In the genomic region with DNA sequence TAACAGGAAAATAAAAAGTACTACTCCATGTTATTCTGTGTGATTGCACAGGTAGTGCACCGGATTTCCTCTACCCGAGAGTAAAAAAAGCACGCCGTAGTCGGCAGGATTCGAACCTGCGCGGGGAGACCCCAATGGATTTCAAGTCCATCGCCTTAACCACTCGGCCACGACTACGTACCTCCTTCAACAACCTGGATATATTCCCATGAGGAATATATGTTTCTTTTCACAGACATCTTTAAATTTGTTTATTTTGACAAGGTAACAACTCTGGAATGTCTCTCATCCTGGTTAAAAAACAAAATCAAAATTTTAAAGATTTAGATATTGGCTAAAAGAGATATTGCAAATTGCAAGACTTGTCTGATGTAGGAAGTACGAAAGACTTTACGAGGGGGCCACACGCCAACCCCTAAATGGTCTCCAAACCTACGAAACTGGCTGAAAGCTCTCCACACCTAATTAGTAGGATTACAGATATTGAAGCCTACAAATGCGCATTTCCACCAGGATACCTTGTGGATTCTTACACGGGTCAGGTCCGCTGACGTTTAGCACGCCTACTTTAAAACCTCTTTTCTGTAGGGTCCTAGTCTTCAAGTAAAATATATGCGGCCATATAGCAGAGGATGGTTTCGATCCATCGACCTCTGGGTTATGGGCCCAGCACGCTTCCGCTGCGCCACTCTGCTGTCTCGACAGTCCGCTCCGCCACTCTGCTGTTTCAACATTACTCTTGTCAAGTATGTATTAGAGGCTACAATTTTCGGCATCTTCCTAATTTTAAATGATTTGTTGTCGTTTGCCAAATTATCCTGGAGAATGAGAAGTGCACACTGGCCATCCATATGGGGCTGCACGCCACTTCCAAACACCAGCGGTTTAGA, we compare ENCODE assay signal across 8 cellular contexts. TPM values are rescaled to one million over a fixed set of nuclear protein-coding genes. Genes with fewer than 3 reads are reported as not detected.
DNase-seq lines count a peak whose midpoint lies in the region; ATAC-seq and TF ChIP-seq lines count a peak whose summit lies in the region.

No MANE protein-coding gene starts in this region.

- H3K79me2 ChIP-seq in Karpas-422 (ENCODE audit: low read length), result no peaks in the 10 kb centered on the region

- peak overlapping the region; percentile 81 for H3K4me2 ChIP-seq in Karpas-422 (ENCODE audit: low read depth, low read length, poor library complexity, severe bottlenecking)
- peak overlapping the region; percentile 68 for H3K4me2 ChIP-seq in neuronal stem cell (ENCODE audit: insufficient read depth, low read length, poor library complexity, severe bottlenecking)

- no peaks in the 10 kb centered on the region for H3K36me3 ChIP-seq in Karpas-422 (ENCODE audit: insufficient read depth, low read length)
- H3K36me3 ChIP-seq in neuronal stem cell (replicated peaks in 1 of 2; ENCODE audit: control insufficient read depth in 2 of 2, insufficient read depth in 2 of 2, low read length in 2 of 2), result no peaks in the 10 kb centered on the region
- no peaks in the 10 kb centered on the region for H3K36me3 ChIP-seq in subcutaneous abdominal adipose tissue (ENCODE audit: control insufficient read depth in 5 of 5, insufficient read depth in 5 of 5, low read length in 5 of 5)

- H3K9me3 ChIP-seq in Karpas-422 (ENCODE audit: low read length) (no peaks in the 10 kb centered on the region), neuronal stem cell (replicated peaks in 1 of 2; ENCODE audit: control insufficient read depth in 2 of 2, insufficient read depth in 1 of 2, low read depth in 1 of 2, low read length in 2 of 2) (no peaks in the 10 kb centered on the region), subcutaneous abdominal adipose tissue (ENCODE audit: control insufficient read depth in 5 of 5, low read length in 5 of 5) (no peaks in the 10 kb centered on the region)

- no peak overlapping the region for H2BK15ac ChIP-seq in neuronal stem cell (ENCODE audit: low read length)

- H3K14ac ChIP-seq in neuronal stem cell (ENCODE audit: low read length), result no peak overlapping the region

- H3K4ac ChIP-seq in neuronal stem cell (ENCODE audit: low read length), result no peak overlapping the region

- no peaks in the 10 kb centered on the region for H4K20me1 ChIP-seq in Karpas-422 (ENCODE audit: insufficient read depth, low read depth, low read length)

- no peak for TF ChIP-seq CTCF in fibroblast of villous mesenchyme (IDR thresholded peaks at IDR 0.05; ENCODE audit: insufficient read depth, low read depth, low read length)

- H3K4me1 ChIP-seq in Karpas-422 (ENCODE audit: low read length) (peaks cover 26% of the 10 kb centered on the region), neuronal stem cell (ENCODE audit: control insufficient read depth in 2 of 2, insufficient read depth in 1 of 2, low read depth in 1 of 2, low read length in 2 of 2) (no peaks in the 10 kb centered on the region), subcutaneous abdominal adipose tissue (ENCODE audit: control insufficient read depth in 5 of 5, insufficient read depth in 5 of 5, low read length in 5 of 5) (peaks cover 0 to 20% (median 18%) of the 10 kb centered on the region in 5 donors)

- H3K4me3 ChIP-seq in Karpas-422 (ENCODE audit: low read length), result peak overlapping the region; percentile 62
- H3K4me3 ChIP-seq in fibroblast of villous mesenchyme (ENCODE audit: low read depth, low read length), result peak overlapping the region; percentile 64
- peak overlapping the region; percentile 52 to 82 for H3K4me3 ChIP-seq in neuronal stem cell (ENCODE audit: low read length in 2 of 2)
- peak overlapping the region; percentile 66 to 79 (median 70) for H3K4me3 ChIP-seq in subcutaneous abdominal adipose tissue (ENCODE audit: low read depth in 1 of 5, low read length in 5 of 5)

- no peak overlapping the region for H2BK12ac ChIP-seq in neuronal stem cell (ENCODE audit: low read length)

- H2BK5ac ChIP-seq in neuronal stem cell (ENCODE audit: low read length), result no peak overlapping the region

- H2AFZ ChIP-seq in Karpas-422 (ENCODE audit: low read length) (peak overlapping the region; percentile 80), neuronal stem cell (ENCODE audit: low read length) (peak overlapping the region; percentile 67)

- H4K8ac ChIP-seq in neuronal stem cell (ENCODE audit: low read depth, low read length), result no peak overlapping the region

- no peak overlapping the region for H2AK5ac ChIP-seq in neuronal stem cell (ENCODE audit: low read depth, low read length)

- H3K27me3 ChIP-seq in Karpas-422 (ENCODE audit: low read length), result no peaks in the 10 kb centered on the region
- H3K27me3 ChIP-seq in neuronal stem cell (ENCODE audit: control insufficient read depth in 3 of 3, insufficient read depth in 3 of 3, low read depth in 1 of 3, low read length in 3 of 3), result peaks cover 0 to 3% (median 0%) of the 10 kb centered on the region in 3 experiments
- H3K27me3 ChIP-seq in subcutaneous abdominal adipose tissue (ENCODE audit: control insufficient read depth in 5 of 5, insufficient read depth in 4 of 5, low read length in 5 of 5), result no peaks in the 10 kb centered on the region

- H3K79me1 ChIP-seq in neuronal stem cell (ENCODE audit: low read depth, low read length), result no peaks in the 10 kb centered on the region

- in situ Hi-C loops in ACHN (cut with HindIII; ENCODE audit: low pct_ligation_motif_present, low pct_unique_long_range_greater_than_20kb, low sequenced_read_pairs), result no loop called here

- no peak overlapping the region for H3K23ac ChIP-seq in neuronal stem cell (ENCODE audit: low read depth, low read length, poor library complexity)

- no peaks in the 10 kb centered on the region for H3K9me2 ChIP-seq in Karpas-422 (replicated peaks; ENCODE audit: insufficient read depth, low read length)

- H3K9ac ChIP-seq in Karpas-422 (ENCODE audit: low read length) (peak overlapping the region; percentile 51), neuronal stem cell (ENCODE audit: low read depth, low read length, poor library complexity) (no peak overlapping the region), subcutaneous abdominal adipose tissue (ENCODE audit: low read length in 5 of 5) (peak overlapping the region in 3 of 5 donors; percentile 5 to 52 (median 10))

- DNase-seq in ACHN, result peak; percentile 80
- DNase-seq in Karpas-422, result peak; percentile 91
- DNase-seq in RPMI8226, result peak; percentile 93
- peak; percentile 60 for DNase-seq in activated T-helper 9 cell treated with anti-CD3 and anti-CD28 coated beads, Interleukin-2, amount 50 U/mL, for 16 hours (ENCODE audit: low read depth)
- peak; percentile 86 for DNase-seq in fibroblast of villous mesenchyme (ENCODE audit: low read depth)
- peak; percentile 81 for DNase-seq in neuronal stem cell (ENCODE audit: low spot score)

- no CpG with 5 or more reads among the region's 34 CpGs for WGBS in neuronal stem cell (ENCODE audit: extremely low coverage in 2 of 2, insufficient read length in 2 of 2, insufficient replicate concordance in 1 of 2), 2 donors

- no peak overlapping the region for H4K91ac ChIP-seq in neuronal stem cell (ENCODE audit: low read depth, low read length, poor library complexity)

- H3K27ac ChIP-seq in Karpas-422 (ENCODE audit: low read length) (no peak overlapping the region), neuronal stem cell (replicated peaks; ENCODE audit: low read length) (no peak overlapping the region), subcutaneous abdominal adipose tissue (ENCODE audit: low read depth, low read length) (no peak overlapping the region)

- no peak overlapping the region for H2BK120ac ChIP-seq in neuronal stem cell (ENCODE audit: low read depth, low read length)

- H3K18ac ChIP-seq in neuronal stem cell (ENCODE audit: low read length), result no peak overlapping the region

- peak; percentile 38 for ATAC-seq in GM19328 (IDR thresholded peaks at IDR 0.05; ENCODE audit: unreplicated experiment)

RNA-seq across cellular contexts. Expression of a gene that starts 52.3 kb away (rescaled TPM):
- total RNA-seq in Karpas-422 (2014; rRNA removed; shearing (Covaris generic); ENCODE audit: low replicate concordance), result 40.4 and 41.2 TPM in 2 replicates
- total RNA-seq in fibroblast of villous mesenchyme, result 15.1 and 35.4 TPM in 2 replicates
- polyA plus RNA-seq in neuronal stem cell (2013, experiment 1 of 2), result 6.5 TPM
- 6.4 TPM for polyA plus RNA-seq in neuronal stem cell (2013, experiment 2 of 2)
